In genomic region chr20:23361108-23361650, GRCh38 we compare ENCODE assay signal across 8 cellular contexts. TPM values are rescaled to one million over a fixed set of nuclear protein-coding genes. Genes with fewer than 3 reads are reported as not detected.
DNase-seq lines count a peak whose midpoint lies in the region; ATAC-seq and TF ChIP-seq lines count a peak whose summit lies in the region.

No MANE protein-coding gene starts in this region.

- H3F3A ChIP-seq in DOHH2 (ENCODE audit: control insufficient read depth, insufficient read depth) = peaks cover 14% of the 10 kb centered on the region

- H3K27me3 ChIP-seq in DOHH2 (ENCODE audit: control insufficient read depth, low read length) = no peaks in the 10 kb centered on the region
- no peaks in the 10 kb centered on the region for H3K27me3 ChIP-seq in lower lobe of right lung (ENCODE audit: low read depth)
- no peaks in the 10 kb centered on the region for H3K27me3 ChIP-seq in transverse colon

- peaks cover 61% of the 10 kb centered on the region for H3K79me2 ChIP-seq in DOHH2 (ENCODE audit: control insufficient read depth, low read length)

- TF ChIP-seq CTCF in DOHH2 (IDR thresholded peaks at IDR 0.05; ENCODE audit: low read depth, low read length, poor library complexity, severe bottlenecking) (no peak), NB4 (IDR thresholded peaks at IDR 0.05; ENCODE audit: low read depth, low read length) (no peak), lower lobe of right lung (IDR thresholded peaks at IDR 0.05) (no peak), transverse colon (IDR thresholded peaks at IDR 0.05) (no peak)

- DNase-seq in NB4 (ENCODE audit: low read depth) = no peak
- DNase-seq in cerebellar cortex (ENCODE audit: low spot score) = peak; percentile 36
- no peak for DNase-seq in lower lobe of right lung
- no peak for DNase-seq in transverse colon
- DNase-seq in GM19238 (ENCODE audit: insufficient read length, low spot score) = no peak

- H3K4me2 ChIP-seq in DOHH2 (ENCODE audit: low read length) = peak overlapping the region; percentile 98

- peak overlapping the region; percentile 87 for H3K4me3 ChIP-seq in DOHH2 (ENCODE audit: low read length)
- H3K4me3 ChIP-seq in NB4 (ENCODE audit: low read depth, low read length) = peak overlapping the region; percentile 71
- peak overlapping the region; percentile 81 for H3K4me3 ChIP-seq in lower lobe of right lung
- H3K4me3 ChIP-seq in transverse colon = peak overlapping the region; percentile 50 to 83 (median 82)

- TF ChIP-seq POLR2A in NB4 (IDR thresholded peaks at IDR 0.05; ENCODE audit: extremely low read depth, insufficient read length) (no peak), transverse colon (IDR thresholded peaks at IDR 0.05) (no peak)

- peaks cover 13% of the 10 kb centered on the region for H4K20me1 ChIP-seq in DOHH2 (ENCODE audit: control insufficient read depth, insufficient read depth, low read depth, low read length)

- no peak for TF ChIP-seq EP300 in transverse colon (IDR thresholded peaks at IDR 0.05; ENCODE audit: low read depth)

- intact Hi-C loops in lower lobe of right lung (cut with DNase I) (no loop called here), transverse colon (cut with DNase I; ENCODE audit: low total_unique reads) (loop anchor here (10.0 kb wide), 1 partner anchor 54 kb away; no protein-coding TSS in a partner anchor)

- 0 to 2% methylated on average over 2 to 25 of the region's 27 CpGs for WGBS in transverse colon (ENCODE audit: low coverage in 1 of 2), 2 donors

- peaks cover 26% of the 10 kb centered on the region for H3K36me3 ChIP-seq in DOHH2 (ENCODE audit: control insufficient read depth, low read length)
- peaks cover 17% of the 10 kb centered on the region for H3K36me3 ChIP-seq in lower lobe of right lung
- peaks cover 0 to 4% (median 0%) of the 10 kb centered on the region in 4 donors for H3K36me3 ChIP-seq in transverse colon

- H3K9me2 ChIP-seq in DOHH2 (replicated peaks; ENCODE audit: control insufficient read depth, low read length) = no peaks in the 10 kb centered on the region

- H3K9me3 ChIP-seq in DOHH2 (ENCODE audit: control insufficient read depth, insufficient read depth, low read length) = no peaks in the 10 kb centered on the region
- H3K9me3 ChIP-seq in lower lobe of right lung = no peaks in the 10 kb centered on the region
- H3K9me3 ChIP-seq in transverse colon = no peaks in the 10 kb centered on the region

- in situ Hi-C loops in transverse colon (cut with MboI; ENCODE audit: low pct_ligation_motif_present in 1 of 4, low pct_unique_long_range_greater_than_20kb in 1 of 4, low sequenced_read_pairs in 3 of 4) = no loop called here

- peaks cover 53% of the 10 kb centered on the region for H3K4me1 ChIP-seq in DOHH2 (ENCODE audit: control insufficient read depth, low read length)
- H3K4me1 ChIP-seq in lower lobe of right lung = peaks cover 48% of the 10 kb centered on the region
- H3K4me1 ChIP-seq in transverse colon = peaks cover 15 to 55% (median 44%) of the 10 kb centered on the region in 4 donors

- peak in 1 of 2 donors; percentile 17 for ATAC-seq in lower lobe of right lung
- no peak for ATAC-seq in GM19463 (IDR thresholded peaks at IDR 0.05; ENCODE audit: unreplicated experiment)
- no peak for ATAC-seq in esophagus mucosa

- H3K27ac ChIP-seq in DOHH2 (ENCODE audit: low read depth, low read length) (peak overlapping the region; percentile 58), lower lobe of right lung (peak overlapping the region; percentile 100), transverse colon (peak overlapping the region; percentile 98 to 100 (median 99))

RNA-seq across cellular contexts. Expression of gene GZF1, which starts 0.8 kb away (rescaled TPM):
- total RNA-seq in lower lobe of right lung (14.8 TPM), transverse colon (10 to 100 TPM in 2 of 4 donors, 1 to 10 TPM in 2; 4.9 to 23.3 (median 13.3) TPM), esophagus mucosa (3.6 TPM)

RNA-seq across cellular contexts. Expression of gene NXT1, which starts 10.6 kb away (rescaled TPM):
- total RNA-seq in lower lobe of right lung (14.8 TPM), transverse colon (10 to 100 TPM; 16.5 to 43.4 (median 22.8) TPM), esophagus mucosa (21.4 TPM)
